ENCODE assay signal across 1 cellular context in the genomic region with DNA sequence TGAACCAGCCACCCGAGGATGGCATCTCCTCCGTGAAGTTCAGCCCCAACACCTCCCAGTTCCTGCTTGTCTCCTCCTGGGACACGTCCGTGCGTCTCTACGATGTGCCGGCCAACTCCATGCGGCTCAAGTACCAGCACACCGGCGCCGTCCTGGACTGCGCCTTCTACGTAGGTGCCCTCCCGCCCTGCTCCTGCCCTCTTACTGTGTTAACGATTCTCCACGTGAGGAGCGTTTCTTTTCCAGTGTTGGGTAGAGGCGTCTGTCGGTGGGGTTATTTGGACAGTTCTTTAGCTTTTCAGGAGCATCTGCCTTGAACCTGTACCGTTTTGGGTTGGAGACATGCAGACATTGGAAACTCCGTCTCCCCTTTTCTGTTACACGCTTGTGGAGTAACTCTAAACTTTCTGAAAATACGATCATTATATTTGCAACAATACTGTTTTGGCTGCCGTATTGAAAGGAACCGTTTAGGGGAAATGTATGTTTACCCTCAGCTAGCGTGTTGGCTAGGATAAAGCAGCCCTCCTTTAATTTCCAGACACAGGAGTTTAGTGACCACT.
TF ChIP-seq lines count a peak whose summit lies in the region.

No MANE protein-coding gene starts in this region.

TF ChIP-seq in HepG2, 621 proteins besides CTCF, POLR2A, EP300 and RAD21 (continued from another document and continues in another):
- TF ChIP-seq, protein P1, sequence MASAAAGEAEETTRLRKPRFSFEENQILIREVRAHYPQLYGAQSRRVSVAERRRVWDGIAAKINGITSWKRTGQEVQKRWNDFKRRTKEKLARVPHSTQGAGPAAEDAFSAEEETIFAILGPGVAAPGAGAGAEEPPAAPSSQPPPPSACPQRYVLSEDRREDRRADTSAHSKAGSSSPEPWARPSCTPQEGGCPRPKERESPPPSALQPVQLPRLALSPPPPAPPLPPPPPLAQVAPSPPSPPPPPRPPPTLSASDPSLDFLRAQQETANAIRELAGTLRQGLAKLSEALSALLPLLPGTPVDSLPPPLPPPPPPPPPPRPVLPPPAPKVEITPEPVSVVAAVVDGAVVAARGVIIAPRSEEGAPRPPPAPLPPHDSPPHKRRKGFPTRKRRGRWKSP (CRISPR knock-in tag; IDR thresholded peaks at IDR 0.05) = 0 out of 2 replicates have a peak, but pooled peaks have one; percentile 24
- TF ChIP-seq, protein P2, sequence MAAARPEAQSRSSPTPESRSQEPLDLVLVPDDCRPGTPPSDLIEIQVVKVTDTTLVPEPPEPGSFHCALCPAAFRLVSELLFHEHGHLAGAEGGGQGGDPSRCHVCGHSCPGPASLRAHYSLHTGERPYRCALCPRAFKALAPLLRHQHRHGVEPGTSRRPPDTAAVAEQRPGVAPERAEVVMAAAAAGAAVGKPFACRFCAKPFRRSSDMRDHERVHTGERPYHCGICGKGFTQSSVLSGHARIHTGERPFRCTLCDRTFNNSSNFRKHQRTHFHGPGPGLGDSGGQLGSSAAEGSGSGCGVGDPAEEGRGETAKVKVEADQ (CRISPR knock-in tag; IDR thresholded peaks at IDR 0.05; ENCODE audit: borderline replicate concordance) = no peak
- TF ChIP-seq MTA1 (CRISPR knock-in tag; IDR thresholded peaks at IDR 0.05; ENCODE audit: borderline replicate concordance) (no peak), ASH2L (IDR thresholded peaks at IDR 0.05; ENCODE audit: insufficient read length, low read depth, low read length) (peak; percentile 4), ZNF572 (CRISPR knock-in tag; IDR thresholded peaks at IDR 0.05) (0 out of 2 replicates have a peak, but pooled peaks have one; percentile 12), NAIF1 (CRISPR knock-in tag; IDR thresholded peaks at IDR 0.05; ENCODE audit: borderline replicate concordance) (peak; percentile 98), CCAR2 (optimal IDR thresholded peaks at IDR 0.05; ENCODE audit: low read depth, low read length) (no peak), GATAD2A (CRISPR knock-in tag; IDR thresholded peaks at IDR 0.05) (no peak), MAF1 (CRISPR knock-in tag; IDR thresholded peaks at IDR 0.05; ENCODE audit: borderline replicate concordance) (no peak), GABPB1 (CRISPR knock-in tag; IDR thresholded peaks at IDR 0.05) (no peak), HOXA5 (CRISPR knock-in tag; IDR thresholded peaks at IDR 0.05) (no peak), KDM5A (IDR thresholded peaks at IDR 0.05; ENCODE audit: borderline replicate concordance, low read length) (peak; percentile 43; the same call in 1 of the 2 replicates), HMG20A (CRISPR knock-in tag; IDR thresholded peaks at IDR 0.05; ENCODE audit: borderline replicate concordance) (no peak), SAP130 (CRISPR knock-in tag; IDR thresholded peaks at IDR 0.05; ENCODE audit: low read depth) (peak; percentile 43), ZNF431 (CRISPR knock-in tag; IDR thresholded peaks at IDR 0.05; ENCODE audit: borderline replicate concordance, low read depth) (no peak), SRSF1 (optimal IDR thresholded peaks at IDR 0.05; ENCODE audit: low read depth, low read length) (no peak), KMT2A (CRISPR knock-in tag; IDR thresholded peaks at IDR 0.05) (peak; percentile 75; the same call in 1 of the 2 replicates), THAP11 (CRISPR knock-in tag; IDR thresholded peaks at IDR 0.05) (no peak), HNRNPH1 (optimal IDR thresholded peaks at IDR 0.05; ENCODE audit: low read depth, low read length) (no peak), ZNF326 (CRISPR knock-in tag; IDR thresholded peaks at IDR 0.05; ENCODE audit: borderline replicate concordance) (no peak), ZNF570 (CRISPR knock-in tag; IDR thresholded peaks at IDR 0.05; ENCODE audit: borderline replicate concordance) (no peak), FOXA3 (CRISPR knock-in tag; IDR thresholded peaks at IDR 0.05) (no peak), SALL1 (CRISPR knock-in tag; IDR thresholded peaks at IDR 0.05) (0 out of 2 replicates have a peak, but pooled peaks have one; percentile 1), ZNF367 (CRISPR knock-in tag; IDR thresholded peaks at IDR 0.05; ENCODE audit: borderline replicate concordance) (no peak), ZNF549 (CRISPR knock-in tag; IDR thresholded peaks at IDR 0.05) (no peak), LCORL (IDR thresholded peaks at IDR 0.05) (no peak), LCORL (CRISPR knock-in tag; IDR thresholded peaks at IDR 0.05) (no peak), NFKB2 (CRISPR knock-in tag; IDR thresholded peaks at IDR 0.05; ENCODE audit: borderline replicate concordance) (no peak), MYNN (CRISPR knock-in tag; IDR thresholded peaks at IDR 0.05; ENCODE audit: low read depth) (no peak), RBM22 (optimal IDR thresholded peaks at IDR 0.05; ENCODE audit: low read length) (no peak), HMGA1 (CRISPR knock-in tag; conservative IDR thresholded peaks at IDR 0.05) (no peak), MED1 (CRISPR knock-in tag; IDR thresholded peaks at IDR 0.05) (0 out of 2 replicates have a peak, but pooled peaks have one; percentile 11)
- TF ChIP-seq, protein P3, sequence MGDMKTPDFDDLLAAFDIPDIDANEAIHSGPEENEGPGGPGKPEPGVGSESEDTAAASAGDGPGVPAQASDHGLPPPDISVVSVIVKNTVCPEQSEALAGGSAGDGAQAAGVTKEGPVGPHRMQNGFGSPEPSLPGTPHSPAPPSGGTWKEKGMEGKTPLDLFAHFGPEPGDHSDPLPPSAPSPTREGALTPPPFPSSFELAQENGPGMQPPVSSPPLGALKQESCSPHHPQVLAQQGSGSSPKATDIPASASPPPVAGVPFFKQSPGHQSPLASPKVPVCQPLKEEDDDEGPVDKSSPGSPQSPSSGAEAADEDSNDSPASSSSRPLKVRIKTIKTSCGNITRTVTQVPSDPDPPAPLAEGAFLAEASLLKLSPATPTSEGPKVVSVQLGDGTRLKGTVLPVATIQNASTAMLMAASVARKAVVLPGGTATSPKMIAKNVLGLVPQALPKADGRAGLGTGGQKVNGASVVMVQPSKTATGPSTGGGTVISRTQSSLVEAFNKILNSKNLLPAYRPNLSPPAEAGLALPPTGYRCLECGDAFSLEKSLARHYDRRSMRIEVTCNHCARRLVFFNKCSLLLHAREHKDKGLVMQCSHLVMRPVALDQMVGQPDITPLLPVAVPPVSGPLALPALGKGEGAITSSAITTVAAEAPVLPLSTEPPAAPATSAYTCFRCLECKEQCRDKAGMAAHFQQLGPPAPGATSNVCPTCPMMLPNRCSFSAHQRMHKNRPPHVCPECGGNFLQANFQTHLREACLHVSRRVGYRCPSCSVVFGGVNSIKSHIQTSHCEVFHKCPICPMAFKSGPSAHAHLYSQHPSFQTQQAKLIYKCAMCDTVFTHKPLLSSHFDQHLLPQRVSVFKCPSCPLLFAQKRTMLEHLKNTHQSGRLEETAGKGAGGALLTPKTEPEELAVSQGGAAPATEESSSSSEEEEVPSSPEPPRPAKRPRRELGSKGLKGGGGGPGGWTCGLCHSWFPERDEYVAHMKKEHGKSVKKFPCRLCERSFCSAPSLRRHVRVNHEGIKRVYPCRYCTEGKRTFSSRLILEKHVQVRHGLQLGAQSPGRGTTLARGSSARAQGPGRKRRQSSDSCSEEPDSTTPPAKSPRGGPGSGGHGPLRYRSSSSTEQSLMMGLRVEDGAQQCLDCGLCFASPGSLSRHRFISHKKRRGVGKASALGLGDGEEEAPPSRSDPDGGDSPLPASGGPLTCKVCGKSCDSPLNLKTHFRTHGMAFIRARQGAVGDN (CRISPR knock-in tag; IDR thresholded peaks at IDR 0.05) = peak; percentile 53; the same call in 1 of the 2 replicates
- TF ChIP-seq, protein P4, sequence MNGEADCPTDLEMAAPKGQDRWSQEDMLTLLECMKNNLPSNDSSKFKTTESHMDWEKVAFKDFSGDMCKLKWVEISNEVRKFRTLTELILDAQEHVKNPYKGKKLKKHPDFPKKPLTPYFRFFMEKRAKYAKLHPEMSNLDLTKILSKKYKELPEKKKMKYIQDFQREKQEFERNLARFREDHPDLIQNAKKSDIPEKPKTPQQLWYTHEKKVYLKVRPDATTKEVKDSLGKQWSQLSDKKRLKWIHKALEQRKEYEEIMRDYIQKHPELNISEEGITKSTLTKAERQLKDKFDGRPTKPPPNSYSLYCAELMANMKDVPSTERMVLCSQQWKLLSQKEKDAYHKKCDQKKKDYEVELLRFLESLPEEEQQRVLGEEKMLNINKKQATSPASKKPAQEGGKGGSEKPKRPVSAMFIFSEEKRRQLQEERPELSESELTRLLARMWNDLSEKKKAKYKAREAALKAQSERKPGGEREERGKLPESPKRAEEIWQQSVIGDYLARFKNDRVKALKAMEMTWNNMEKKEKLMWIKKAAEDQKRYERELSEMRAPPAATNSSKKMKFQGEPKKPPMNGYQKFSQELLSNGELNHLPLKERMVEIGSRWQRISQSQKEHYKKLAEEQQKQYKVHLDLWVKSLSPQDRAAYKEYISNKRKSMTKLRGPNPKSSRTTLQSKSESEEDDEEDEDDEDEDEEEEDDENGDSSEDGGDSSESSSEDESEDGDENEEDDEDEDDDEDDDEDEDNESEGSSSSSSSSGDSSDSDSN (CRISPR knock-in tag; IDR thresholded peaks at IDR 0.05) = 0 out of 2 replicates have a peak, but pooled peaks have one; percentile 75
- TF ChIP-seq, protein P5, sequence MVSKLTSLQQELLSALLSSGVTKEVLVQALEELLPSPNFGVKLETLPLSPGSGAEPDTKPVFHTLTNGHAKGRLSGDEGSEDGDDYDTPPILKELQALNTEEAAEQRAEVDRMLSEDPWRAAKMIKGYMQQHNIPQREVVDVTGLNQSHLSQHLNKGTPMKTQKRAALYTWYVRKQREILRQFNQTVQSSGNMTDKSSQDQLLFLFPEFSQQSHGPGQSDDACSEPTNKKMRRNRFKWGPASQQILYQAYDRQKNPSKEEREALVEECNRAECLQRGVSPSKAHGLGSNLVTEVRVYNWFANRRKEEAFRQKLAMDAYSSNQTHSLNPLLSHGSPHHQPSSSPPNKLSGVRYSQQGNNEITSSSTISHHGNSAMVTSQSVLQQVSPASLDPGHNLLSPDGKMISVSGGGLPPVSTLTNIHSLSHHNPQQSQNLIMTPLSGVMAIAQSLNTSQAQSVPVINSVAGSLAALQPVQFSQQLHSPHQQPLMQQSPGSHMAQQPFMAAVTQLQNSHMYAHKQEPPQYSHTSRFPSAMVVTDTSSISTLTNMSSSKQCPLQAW (CRISPR knock-in tag; IDR thresholded peaks at IDR 0.05) = no peak
- TF ChIP-seq, protein P6, sequence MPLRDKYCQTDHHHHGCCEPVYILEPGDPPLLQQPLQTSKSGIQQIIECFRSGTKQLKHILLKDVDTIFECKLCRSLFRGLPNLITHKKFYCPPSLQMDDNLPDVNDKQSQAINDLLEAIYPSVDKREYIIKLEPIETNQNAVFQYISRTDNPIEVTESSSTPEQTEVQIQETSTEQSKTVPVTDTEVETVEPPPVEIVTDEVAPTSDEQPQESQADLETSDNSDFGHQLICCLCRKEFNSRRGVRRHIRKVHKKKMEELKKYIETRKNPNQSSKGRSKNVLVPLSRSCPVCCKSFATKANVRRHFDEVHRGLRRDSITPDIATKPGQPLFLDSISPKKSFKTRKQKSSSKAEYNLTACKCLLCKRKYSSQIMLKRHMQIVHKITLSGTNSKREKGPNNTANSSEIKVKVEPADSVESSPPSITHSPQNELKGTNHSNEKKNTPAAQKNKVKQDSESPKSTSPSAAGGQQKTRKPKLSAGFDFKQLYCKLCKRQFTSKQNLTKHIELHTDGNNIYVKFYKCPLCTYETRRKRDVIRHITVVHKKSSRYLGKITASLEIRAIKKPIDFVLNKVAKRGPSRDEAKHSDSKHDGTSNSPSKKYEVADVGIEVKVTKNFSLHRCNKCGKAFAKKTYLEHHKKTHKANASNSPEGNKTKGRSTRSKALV (CRISPR knock-in tag; IDR thresholded peaks at IDR 0.05) = peak; percentile 72
- TF ChIP-seq, protein P7, sequence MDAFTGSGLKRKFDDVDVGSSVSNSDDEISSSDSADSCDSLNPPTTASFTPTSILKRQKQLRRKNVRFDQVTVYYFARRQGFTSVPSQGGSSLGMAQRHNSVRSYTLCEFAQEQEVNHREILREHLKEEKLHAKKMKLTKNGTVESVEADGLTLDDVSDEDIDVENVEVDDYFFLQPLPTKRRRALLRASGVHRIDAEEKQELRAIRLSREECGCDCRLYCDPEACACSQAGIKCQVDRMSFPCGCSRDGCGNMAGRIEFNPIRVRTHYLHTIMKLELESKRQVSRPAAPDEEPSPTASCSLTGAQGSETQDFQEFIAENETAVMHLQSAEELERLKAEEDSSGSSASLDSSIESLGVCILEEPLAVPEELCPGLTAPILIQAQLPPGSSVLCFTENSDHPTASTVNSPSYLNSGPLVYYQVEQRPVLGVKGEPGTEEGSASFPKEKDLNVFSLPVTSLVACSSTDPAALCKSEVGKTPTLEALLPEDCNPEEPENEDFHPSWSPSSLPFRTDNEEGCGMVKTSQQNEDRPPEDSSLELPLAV (CRISPR knock-in tag; conservative IDR thresholded peaks at IDR 0.05; ENCODE audit: low read depth) = no peak
- TF ChIP-seq, protein P8, sequence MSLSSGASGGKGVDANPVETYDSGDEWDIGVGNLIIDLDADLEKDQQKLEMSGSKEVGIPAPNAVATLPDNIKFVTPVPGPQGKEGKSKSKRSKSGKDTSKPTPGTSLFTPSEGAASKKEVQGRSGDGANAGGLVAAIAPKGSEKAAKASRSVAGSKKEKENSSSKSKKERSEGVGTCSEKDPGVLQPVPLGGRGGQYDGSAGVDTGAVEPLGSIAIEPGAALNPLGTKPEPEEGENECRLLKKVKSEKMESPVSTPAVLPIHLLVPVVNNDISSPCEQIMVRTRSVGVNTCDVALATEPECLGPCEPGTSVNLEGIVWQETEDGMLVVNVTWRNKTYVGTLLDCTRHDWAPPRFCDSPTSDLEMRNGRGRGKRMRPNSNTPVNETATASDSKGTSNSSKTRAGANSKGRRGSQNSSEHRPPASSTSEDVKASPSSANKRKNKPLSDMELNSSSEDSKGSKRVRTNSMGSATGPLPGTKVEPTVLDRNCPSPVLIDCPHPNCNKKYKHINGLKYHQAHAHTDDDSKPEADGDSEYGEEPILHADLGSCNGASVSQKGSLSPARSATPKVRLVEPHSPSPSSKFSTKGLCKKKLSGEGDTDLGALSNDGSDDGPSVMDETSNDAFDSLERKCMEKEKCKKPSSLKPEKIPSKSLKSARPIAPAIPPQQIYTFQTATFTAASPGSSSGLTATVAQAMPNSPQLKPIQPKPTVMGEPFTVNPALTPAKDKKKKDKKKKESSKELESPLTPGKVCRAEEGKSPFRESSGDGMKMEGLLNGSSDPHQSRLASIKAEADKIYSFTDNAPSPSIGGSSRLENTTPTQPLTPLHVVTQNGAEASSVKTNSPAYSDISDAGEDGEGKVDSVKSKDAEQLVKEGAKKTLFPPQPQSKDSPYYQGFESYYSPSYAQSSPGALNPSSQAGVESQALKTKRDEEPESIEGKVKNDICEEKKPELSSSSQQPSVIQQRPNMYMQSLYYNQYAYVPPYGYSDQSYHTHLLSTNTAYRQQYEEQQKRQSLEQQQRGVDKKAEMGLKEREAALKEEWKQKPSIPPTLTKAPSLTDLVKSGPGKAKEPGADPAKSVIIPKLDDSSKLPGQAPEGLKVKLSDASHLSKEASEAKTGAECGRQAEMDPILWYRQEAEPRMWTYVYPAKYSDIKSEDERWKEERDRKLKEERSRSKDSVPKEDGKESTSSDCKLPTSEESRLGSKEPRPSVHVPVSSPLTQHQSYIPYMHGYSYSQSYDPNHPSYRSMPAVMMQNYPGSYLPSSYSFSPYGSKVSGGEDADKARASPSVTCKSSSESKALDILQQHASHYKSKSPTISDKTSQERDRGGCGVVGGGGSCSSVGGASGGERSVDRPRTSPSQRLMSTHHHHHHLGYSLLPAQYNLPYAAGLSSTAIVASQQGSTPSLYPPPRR (CRISPR knock-in tag; IDR thresholded peaks at IDR 0.05; ENCODE audit: borderline replicate concordance) = no peak
